Comparison of ENCODE assay signal across 1 cellular context in the genomic region with DNA sequence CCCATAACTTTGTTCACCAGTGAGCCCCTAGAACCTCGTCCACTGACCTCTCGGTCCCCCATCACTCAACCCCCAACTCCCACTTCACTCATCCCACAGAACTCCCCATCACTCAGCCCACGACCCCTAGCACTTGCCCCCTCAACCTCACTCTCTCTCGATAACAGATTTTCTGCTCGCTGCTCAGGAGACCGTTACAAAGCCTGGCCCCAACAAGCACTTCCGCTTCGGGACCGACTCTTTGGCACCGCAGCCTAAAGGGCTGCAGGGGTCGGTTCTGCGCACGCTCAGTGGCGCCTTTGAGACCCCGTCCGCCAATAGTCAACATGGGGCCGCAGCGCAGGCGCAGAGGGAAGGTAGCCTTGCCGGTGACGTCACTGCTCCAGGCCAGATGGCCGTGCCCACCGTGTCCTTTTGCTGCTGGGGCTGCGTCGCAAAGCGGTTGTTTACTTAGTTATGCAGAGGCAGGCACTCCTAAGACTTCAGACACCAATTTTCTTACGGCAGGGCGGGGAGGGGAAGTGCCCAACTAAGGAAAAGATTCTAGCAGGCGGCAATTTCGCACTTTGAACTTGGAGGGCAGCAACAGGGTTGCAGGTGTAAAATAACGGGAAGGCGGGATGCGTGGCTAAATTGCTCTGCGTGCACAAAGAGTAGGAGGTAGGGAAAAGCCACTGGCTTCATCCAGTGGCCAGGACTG.
TF ChIP-seq lines count a peak whose summit lies in the region.

A gene (minus strand): TSS at position 232 of the 700 bp plus-strand sequence. CDS start 1,380 bp downstream, outside the sequence.

TF ChIP-seq in GM23338, 12 proteins besides CTCF, POLR2A, EP300 and RAD21 (continued from another document):
- TF ChIP-seq ZNF331 (CRISPR knock-in tag; IDR thresholded peaks at IDR 0.05; ENCODE audit: low read depth) (no peak), JUNB (IDR thresholded peaks at IDR 0.05; ENCODE audit: unreplicated experiment) (no peak)
- TF ChIP-seq, protein P1, sequence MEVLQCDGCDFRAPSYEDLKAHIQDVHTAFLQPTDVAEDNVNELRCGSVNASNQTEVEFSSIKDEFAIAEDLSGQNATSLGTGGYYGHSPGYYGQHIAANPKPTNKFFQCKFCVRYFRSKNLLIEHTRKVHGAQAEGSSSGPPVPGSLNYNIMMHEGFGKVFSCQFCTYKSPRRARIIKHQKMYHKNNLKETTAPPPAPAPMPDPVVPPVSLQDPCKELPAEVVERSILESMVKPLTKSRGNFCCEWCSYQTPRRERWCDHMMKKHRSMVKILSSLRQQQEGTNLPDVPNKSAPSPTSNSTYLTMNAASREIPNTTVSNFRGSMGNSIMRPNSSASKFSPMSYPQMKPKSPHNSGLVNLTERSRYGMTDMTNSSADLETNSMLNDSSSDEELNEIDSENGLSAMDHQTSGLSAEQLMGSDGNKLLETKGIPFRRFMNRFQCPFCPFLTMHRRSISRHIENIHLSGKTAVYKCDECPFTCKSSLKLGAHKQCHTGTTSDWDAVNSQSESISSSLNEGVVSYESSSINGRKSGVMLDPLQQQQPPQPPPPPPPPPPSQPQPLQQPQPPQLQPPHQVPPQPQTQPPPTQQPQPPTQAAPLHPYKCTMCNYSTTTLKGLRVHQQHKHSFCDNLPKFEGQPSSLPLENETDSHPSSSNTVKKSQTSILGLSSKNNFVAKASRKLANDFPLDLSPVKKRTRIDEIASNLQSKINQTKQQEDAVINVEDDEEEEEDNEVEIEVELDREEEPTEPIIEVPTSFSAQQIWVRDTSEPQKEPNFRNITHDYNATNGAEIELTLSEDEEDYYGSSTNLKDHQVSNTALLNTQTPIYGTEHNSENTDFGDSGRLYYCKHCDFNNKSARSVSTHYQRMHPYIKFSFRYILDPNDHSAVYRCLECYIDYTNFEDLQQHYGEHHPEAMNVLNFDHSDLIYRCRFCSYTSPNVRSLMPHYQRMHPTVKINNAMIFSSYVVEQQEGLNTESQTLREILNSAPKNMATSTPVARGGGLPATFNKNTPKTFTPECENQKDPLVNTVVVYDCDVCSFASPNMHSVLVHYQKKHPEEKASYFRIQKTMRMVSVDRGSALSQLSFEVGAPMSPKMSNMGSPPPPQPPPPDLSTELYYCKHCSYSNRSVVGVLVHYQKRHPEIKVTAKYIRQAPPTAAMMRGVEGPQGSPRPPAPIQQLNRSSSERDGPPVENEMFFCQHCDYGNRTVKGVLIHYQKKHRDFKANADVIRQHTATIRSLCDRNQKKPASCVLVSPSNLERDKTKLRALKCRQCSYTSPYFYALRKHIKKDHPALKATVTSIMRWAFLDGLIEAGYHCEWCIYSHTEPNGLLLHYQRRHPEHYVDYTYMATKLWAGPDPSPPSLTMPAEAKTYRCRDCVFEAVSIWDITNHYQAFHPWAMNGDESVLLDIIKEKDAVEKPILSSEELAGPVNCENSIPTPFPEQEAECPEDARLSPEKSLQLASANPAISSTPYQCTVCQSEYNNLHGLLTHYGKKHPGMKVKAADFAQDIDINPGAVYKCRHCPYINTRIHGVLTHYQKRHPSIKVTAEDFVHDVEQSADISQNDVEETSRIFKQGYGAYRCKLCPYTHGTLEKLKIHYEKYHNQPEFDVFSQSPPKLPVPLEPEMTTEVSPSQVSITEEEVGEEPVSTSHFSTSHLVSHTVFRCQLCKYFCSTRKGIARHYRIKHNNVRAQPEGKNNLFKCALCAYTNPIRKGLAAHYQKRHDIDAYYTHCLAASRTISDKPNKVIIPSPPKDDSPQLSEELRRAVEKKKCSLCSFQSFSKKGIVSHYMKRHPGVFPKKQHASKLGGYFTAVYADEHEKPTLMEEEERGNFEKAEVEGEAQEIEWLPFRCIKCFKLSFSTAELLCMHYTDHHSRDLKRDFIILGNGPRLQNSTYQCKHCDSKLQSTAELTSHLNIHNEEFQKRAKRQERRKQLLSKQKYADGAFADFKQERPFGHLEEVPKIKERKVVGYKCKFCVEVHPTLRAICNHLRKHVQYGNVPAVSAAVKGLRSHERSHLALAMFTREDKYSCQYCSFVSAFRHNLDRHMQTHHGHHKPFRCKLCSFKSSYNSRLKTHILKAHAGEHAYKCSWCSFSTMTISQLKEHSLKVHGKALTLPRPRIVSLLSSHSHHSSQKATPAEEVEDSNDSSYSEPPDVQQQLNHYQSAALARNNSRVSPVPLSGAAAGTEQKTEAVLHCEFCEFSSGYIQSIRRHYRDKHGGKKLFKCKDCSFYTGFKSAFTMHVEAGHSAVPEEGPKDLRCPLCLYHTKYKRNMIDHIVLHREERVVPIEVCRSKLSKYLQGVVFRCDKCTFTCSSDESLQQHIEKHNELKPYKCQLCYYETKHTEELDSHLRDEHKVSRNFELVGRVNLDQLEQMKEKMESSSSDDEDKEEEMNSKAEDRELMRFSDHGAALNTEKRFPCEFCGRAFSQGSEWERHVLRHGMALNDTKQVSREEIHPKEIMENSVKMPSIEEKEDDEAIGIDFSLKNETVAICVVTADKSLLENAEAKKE (CRISPR knock-in tag; IDR thresholded peaks at IDR 0.05): no peak
